Comparison of ENCODE assay signal across 9 cellular contexts in genomic region chr2:11754705-11755026, GRCh38. TPM values are rescaled to one million over a fixed set of nuclear protein-coding genes. Genes with fewer than 3 reads are reported as not detected.
A peak's percentile ranks its signal among the peaks of the same experiment; 100 is the strongest.
DNase-seq lines count a peak whose midpoint lies in the region; ATAC-seq, FAIRE-seq and TF ChIP-seq lines count a peak whose summit lies in the region.
"Had no signal": no experiment of that assay in that cellular context is flagged by ENCODE, and none has a peak within 500 bp of the region (broad histone marks: within the 10 kb centered on the region; RNA-seq: fewer than 3 reads in every experiment).

No MANE protein-coding gene starts in this region.

- peaks cover 80 to 91% (median 90%) of the 10 kb centered on the region in 3 donors for H3K4me1 Mint-ChIP-seq in CD8-positive, alpha-beta memory T cell
- peaks cover 47 to 71% (median 68%) of the 10 kb centered on the region in 3 donors for H3K4me1 Mint-ChIP-seq in IgD-negative memory B cell
- peaks cover 85% of the 10 kb centered on the region for H3K4me1 Mint-ChIP-seq in activated naive CD8-positive, alpha-beta T cell (ENCODE audit: low read depth)
- H3K4me1 Mint-ChIP-seq in natural killer cell, result peaks cover 74 to 78% of the 10 kb centered on the region in 2 donors

- POLR2A ChIA-PET in CD8-positive, alpha-beta memory T cell (lab: Charles Lee), result interaction anchor here (2.6 kb wide), 1 partner anchor 10 kb away, joined by 12 read pairs; no protein-coding TSS in a partner anchor

- no peaks in the 10 kb centered on the region for H3K27me3 ChIP-seq in CD8-positive, alpha-beta memory T cell (ENCODE audit: insufficient read depth, low read length, poor library complexity, severe bottlenecking)
- no peaks in the 10 kb centered on the region for H3K27me3 ChIP-seq in pancreas

- no peak for TF ChIP-seq CTCF in natural killer cell (IDR thresholded peaks at IDR 0.05)
- TF ChIP-seq CTCF in pancreas (IDR thresholded peaks at IDR 0.05), result no peak

- intact Hi-C loops in natural killer cell (cut with micrococcal nuclease) (loop anchor here (5.0 kb wide), 2 partner anchors 963 to 1213 kb away; partner anchors contain the start of gene TRIB2), pancreas (cut with DNase I) (no loop called here)

- no peaks in the 10 kb centered on the region for H3K9me3 ChIP-seq in CD8-positive, alpha-beta memory T cell (ENCODE audit: low read length)
- no peaks in the 10 kb centered on the region for H3K9me3 ChIP-seq in pancreas

- H3K4me3 ChIP-seq in CD8-positive, alpha-beta memory T cell (ENCODE audit: low read length), result peak overlapping the region; percentile 49
- no peak overlapping the region for H3K4me3 ChIP-seq in pancreas

- CTCF ChIA-PET in CD8-positive, alpha-beta memory T cell (lab: Charles Lee), result interaction anchor here (0.8 to 7.3 kb wide), 4 partner anchors 10 to 26 kb away, joined by 3 to 43 read pairs (median 10); no protein-coding TSS in a partner anchor

- peaks cover 86% of the 10 kb centered on the region for H3K4me1 ChIP-seq in CD8-positive, alpha-beta memory T cell (ENCODE audit: insufficient read depth, low read length)
- H3K4me1 ChIP-seq in pancreas, result peaks cover 13 to 18% (median 13%) of the 10 kb centered on the region in 3 donors

- WGBS in pancreas, 2 donors, result 80 to 85% methylated on average over 2 of the region's 2 CpGs

- peaks cover 0 to 1% of the 10 kb centered on the region in 2 donors for H3K27me3 Mint-ChIP-seq in CD8-positive, alpha-beta memory T cell
- H3K27me3 Mint-ChIP-seq in IgD-negative memory B cell, result no peaks in the 10 kb centered on the region
- no peaks in the 10 kb centered on the region for H3K27me3 Mint-ChIP-seq in activated naive CD8-positive, alpha-beta T cell
- H3K27me3 Mint-ChIP-seq in natural killer cell (ENCODE audit: low read depth in 2 of 2), result no peaks in the 10 kb centered on the region

- FAIRE-seq in pancreas (lab: Jason Lieb, UNC), result no peak
- FAIRE-seq: kidney had no signal

- ATAC-seq in natural killer cell (no peak), pancreas (no peak), GM18861 (IDR thresholded peaks at IDR 0.05; ENCODE audit: unreplicated experiment) (no peak)

- H3K36me3 Mint-ChIP-seq in CD8-positive, alpha-beta memory T cell, result peaks cover 0 to 5% (median 3%) of the 10 kb centered on the region in 3 donors
- peaks cover 1% of the 10 kb centered on the region for H3K36me3 Mint-ChIP-seq in IgD-negative memory B cell
- peaks cover 4% of the 10 kb centered on the region for H3K36me3 Mint-ChIP-seq in activated naive CD8-positive, alpha-beta T cell
- H3K36me3 Mint-ChIP-seq in natural killer cell, result no peaks in the 10 kb centered on the region

- peak overlapping the region; percentile 93 to 99 (median 95) for H3K27ac Mint-ChIP-seq in CD8-positive, alpha-beta memory T cell
- peak overlapping the region; percentile 71 to 88 (median 86) for H3K27ac Mint-ChIP-seq in IgD-negative memory B cell
- H3K27ac Mint-ChIP-seq in activated naive CD8-positive, alpha-beta T cell, result peak overlapping the region; percentile 97
- peak overlapping the region; percentile 95 for H3K27ac Mint-ChIP-seq in natural killer cell

- no peaks in the 10 kb centered on the region for H3K9me3 Mint-ChIP-seq in CD8-positive, alpha-beta memory T cell
- no peaks in the 10 kb centered on the region for H3K9me3 Mint-ChIP-seq in IgD-negative memory B cell
- H3K9me3 Mint-ChIP-seq in activated naive CD8-positive, alpha-beta T cell (ENCODE audit: low read depth), result no peaks in the 10 kb centered on the region
- no peaks in the 10 kb centered on the region for H3K9me3 Mint-ChIP-seq in natural killer cell

- no peaks in the 10 kb centered on the region for H3K36me3 ChIP-seq in CD8-positive, alpha-beta memory T cell (ENCODE audit: insufficient read depth, low read length)
- H3K36me3 ChIP-seq in pancreas, result no peaks in the 10 kb centered on the region

- no peak for DNase-seq in CD8-positive, alpha-beta memory T cell
- DNase-seq in natural killer cell (no peak), GF-D8 (lab: John Stamatoyannopoulos, UW) (no peak), pancreas (no peak), LoVo (ENCODE audit: low spot score) (no peak)
- DNase-seq: kidney had no signal

- H3K27ac ChIP-seq in CD8-positive, alpha-beta memory T cell (ENCODE audit: low read depth, low read length), result peak overlapping the region; percentile 71
- H3K27ac ChIP-seq in pancreas, result peak overlapping the region in 2 of 4 donors; percentile 82 to 94

- H3K4me3 Mint-ChIP-seq in CD8-positive, alpha-beta memory T cell, result peak overlapping the region in 6 of 7 donors; percentile 82 to 95 (median 85)
- H3K4me3 Mint-ChIP-seq in IgD-negative memory B cell, result peak overlapping the region in 3 of 4 donors; percentile 77 to 94 (median 79)
- peak overlapping the region; percentile 85 for H3K4me3 Mint-ChIP-seq in activated naive CD8-positive, alpha-beta T cell
- H3K4me3 Mint-ChIP-seq in natural killer cell, result peak overlapping the region; percentile 88

RNA-seq across cellular contexts. Expression of gene LPIN1, which starts 8.2 kb away (rescaled TPM):
- total RNA-seq in CD8-positive, alpha-beta memory T cell, result 10 to 100 TPM; 34.8 to 37.1 TPM
- 25.7 TPM for polyA plus RNA-seq in CD8-positive, alpha-beta memory T cell
- polyA plus RNA-seq in IgD-negative memory B cell, result 17.3 TPM
- 100 to 1,000 TPM in 2 of 3 donors, 10 to 100 TPM in 1; 95.0 to 122 (median 118) TPM for total RNA-seq in natural killer cell
- 10 to 100 TPM in 3 of 6 donors, 1 to 10 TPM in 3; 7.4 to 16.5 (median 10.0) TPM for total RNA-seq in pancreas
- 1 to 10 TPM; 7.7 to 10.0 TPM for polyA plus RNA-seq in pancreas
